1 cellular context compared by ENCODE assay signal in the genomic region with DNA sequence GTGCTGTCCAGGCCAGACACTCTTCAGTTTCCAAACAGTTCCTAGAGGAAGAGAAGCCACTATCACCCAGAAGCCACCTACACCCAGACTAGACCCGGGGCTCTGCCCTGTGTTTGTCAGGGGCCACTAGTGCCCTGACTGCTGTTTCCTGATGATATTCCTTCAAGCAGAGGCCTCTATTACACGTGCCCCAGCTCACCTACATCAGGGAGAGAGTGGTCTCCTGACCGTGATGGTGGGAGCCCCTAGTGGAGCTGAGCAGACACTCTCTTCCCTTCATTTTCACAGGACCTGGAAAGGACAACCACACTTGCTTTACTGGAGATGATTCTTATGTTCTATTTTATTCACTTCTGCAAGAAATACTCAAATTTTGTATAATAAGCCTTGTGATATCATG.
TF ChIP-seq lines count a peak whose summit lies in the region.

No MANE protein-coding gene starts in this region.

TF ChIP-seq in HepG2, 621 proteins besides CTCF, POLR2A, EP300 and RAD21:
- TF ChIP-seq BRF2 (CRISPR knock-in tag; IDR thresholded peaks at IDR 0.05) (no peak), ZNF605 (CRISPR knock-in tag; IDR thresholded peaks at IDR 0.05) (no peak), POLR2G (IDR thresholded peaks at IDR 0.05; ENCODE audit: low read depth, low read length) (peak; percentile 41; the same call in 1 of the 2 replicates)
